In genomic region chr20:25051386-25052155, GRCh38 we compare ENCODE assay signal across 1 cellular context.
TF ChIP-seq lines count a peak whose summit lies in the region.

No MANE protein-coding gene starts in this region.

TF ChIP-seq in HepG2, 621 proteins besides CTCF, POLR2A, EP300 and RAD21:
- no peak for TF ChIP-seq BRD4 (CRISPR knock-in tag; IDR thresholded peaks at IDR 0.05)
- TF ChIP-seq HES4 (CRISPR knock-in tag; IDR thresholded peaks at IDR 0.05; ENCODE audit: borderline replicate concordance), result 0 out of 2 replicates have a peak, but pooled peaks have one; percentile 34
- TF ChIP-seq SRY (CRISPR knock-in tag; IDR thresholded peaks at IDR 0.05), result 0 out of 2 replicates have a peak, but pooled peaks have one; percentile 41
- TF ChIP-seq HNF4A (CRISPR knock-in tag; IDR thresholded peaks at IDR 0.05), result peak; percentile 36; the same call in 1 of the 2 replicates
